8 cellular contexts compared by ENCODE assay signal in genomic region chr12:57280234-57281062, GRCh38. TPM values are rescaled to one million over a fixed set of nuclear protein-coding genes. Genes with fewer than 3 reads are reported as not detected.
A peak's percentile ranks its signal among the peaks of the same experiment; 100 is the strongest.
DNase-seq lines count a peak whose midpoint lies in the region; ATAC-seq and TF ChIP-seq lines count a peak whose summit lies in the region.

No MANE protein-coding gene starts in this region.

- peak overlapping the region; percentile 79 for H3K4me2 ChIP-seq in skeletal muscle satellite cell (ENCODE audit: low read length)

- ATAC-seq in HG02759 (IDR thresholded peaks at IDR 0.05; ENCODE audit: unreplicated experiment): peak; percentile 97

- TF ChIP-seq CTCF in fibroblast of pulmonary artery (IDR thresholded peaks at IDR 0.05; ENCODE audit: low read length, missing control alignments): no peak

- H3K9me3 ChIP-seq in skeletal muscle satellite cell (replicated peaks; ENCODE audit: low read length): no peaks in the 10 kb centered on the region

- DNase-seq in NCI-H2196 (lab: John Stamatoyannopoulos, UW; ENCODE audit: unreplicated experiment) (peak; percentile 49), NCI-H2196 treated with DMSO at 0.1 percent for 48 hours (lab: John Stamatoyannopoulos, UW; ENCODE audit: unreplicated experiment) (no peak), NCI-H2171 treated with DMSO at 0.1 percent for 48 hours (lab: John Stamatoyannopoulos, UW) (peak; percentile 59), activated T-cell treated with anti-CD3 and anti-CD28 coated beads for 24 hours (ENCODE audit: low read depth) (peak; percentile 73), fibroblast of pulmonary artery (ENCODE audit: low read depth) (peak; percentile 95), OCI-M2 (lab: John Stamatoyannopoulos, UW; ENCODE audit: unreplicated experiment) (no peak)

- H3K36me3 ChIP-seq in skeletal muscle satellite cell (ENCODE audit: insufficient read depth, low read length): peaks cover 20% of the 10 kb centered on the region

- no peak overlapping the region for H3K4me3 ChIP-seq in fibroblast of pulmonary artery (replicated peaks; ENCODE audit: low read depth, low read length)
- H3K4me3 ChIP-seq in skeletal muscle satellite cell (ENCODE audit: low read length): peak overlapping the region; percentile 51

- H3K27me3 ChIP-seq in skeletal muscle satellite cell (ENCODE audit: control insufficient read depth, insufficient read depth, low read length): no peaks in the 10 kb centered on the region

- H3K4me1 ChIP-seq in skeletal muscle satellite cell (ENCODE audit: control insufficient read depth, insufficient read depth, low read length): peaks cover 16% of the 10 kb centered on the region

- peak overlapping the region; percentile 46 for H3K9ac ChIP-seq in skeletal muscle satellite cell (ENCODE audit: low read depth, low read length)

RNA-seq across cellular contexts. Expression of gene STAC3, which starts 29.5 kb away (rescaled TPM):
- total RNA-seq in skeletal muscle satellite cell (2012; rRNA removed): under 0.01 and 4.8 TPM in 2 replicates

RNA-seq across cellular contexts. Expression of gene SHMT2, which starts 50.9 kb away (rescaled TPM):
- total RNA-seq in skeletal muscle satellite cell (2012; rRNA removed): 240 and 290 TPM in 2 replicates

Comparison
In these comparisons a context has a peak if more than half of its experiments do, and no peak if none do; other contexts are left out.
1. DNase-seq: peak in NCI-H2196 (single experiment), NCI-H2171 treated with DMSO at 0.1 percent for 48 hours (single experiment), activated T-cell treated with anti-CD3 and anti-CD28 coated beads for 24 hours (single experiment) and fibroblast of pulmonary artery (single experiment); none in NCI-H2196 treated with DMSO at 0.1 percent for 48 hours (single experiment) and OCI-M2 (single experiment).